ENCODE assay signal across 8 cellular contexts in genomic region chr3:140128217-140129137, GRCh38.
DNase-seq lines count a peak whose midpoint lies in the region; ATAC-seq, FAIRE-seq and TF ChIP-seq lines count a peak whose summit lies in the region.

No MANE protein-coding gene starts in this region.

- no peak for ATAC-seq in GM18909 (IDR thresholded peaks at IDR 0.05; ENCODE audit: poor library complexity, unreplicated experiment)

- DNase-seq in NCI-H1417 (lab: John Stamatoyannopoulos, UW) (peak; percentile 3 to 63 (median 33)), NCI-H1417 treated with DMSO at 0.1 percent for 48 hours (lab: John Stamatoyannopoulos, UW) (no peak), H54 (ENCODE audit: insufficient read length, low spot score) (peak; percentile 27), NCI-H2171 (lab: John Stamatoyannopoulos, UW) (peak; percentile 64), chondrocyte (ENCODE audit: low spot score) (no peak), myocyte (ENCODE audit: low read depth) (peak; percentile 56), T1000 (lab: John Stamatoyannopoulos, UW) (no peak)

- H3K9me3 Mint-ChIP-seq in chondrocyte (ENCODE audit: low read depth): no peaks in the 10 kb centered on the region

- H3K27ac Mint-ChIP-seq in chondrocyte (ENCODE audit: unreplicated experiment): no peak overlapping the region

- FAIRE-seq in H54 (lab: Jason Lieb, UNC): no peak

- H3K4me3 Mint-ChIP-seq in chondrocyte (ENCODE audit: unreplicated experiment): no peak overlapping the region

- no peaks in the 10 kb centered on the region for H3K36me3 Mint-ChIP-seq in chondrocyte (ENCODE audit: low read depth)

- peak; percentile 68 for TF ChIP-seq CTCF in chondrocyte (IDR thresholded peaks at IDR 0.05)

- no peak for TF ChIP-seq POLR2A in H54 (IDR thresholded peaks at IDR 0.05; ENCODE audit: low read depth, low read length)

- peaks cover 12% of the 10 kb centered on the region for H3K4me1 Mint-ChIP-seq in chondrocyte (ENCODE audit: low read depth)

- H3K27me3 Mint-ChIP-seq in chondrocyte (ENCODE audit: low read depth): no peaks in the 10 kb centered on the region

Comparison
In these comparisons a context has a peak if more than half of its experiments do, and no peak if none do; other contexts are left out.
1. DNase-seq: peak in NCI-H1417 (3 of 3), H54 (single experiment), NCI-H2171 (single experiment) and myocyte (single experiment); none in NCI-H1417 treated with DMSO at 0.1 percent for 48 hours (single experiment), chondrocyte (single experiment) and T1000 (single experiment).